In the genomic region with DNA sequence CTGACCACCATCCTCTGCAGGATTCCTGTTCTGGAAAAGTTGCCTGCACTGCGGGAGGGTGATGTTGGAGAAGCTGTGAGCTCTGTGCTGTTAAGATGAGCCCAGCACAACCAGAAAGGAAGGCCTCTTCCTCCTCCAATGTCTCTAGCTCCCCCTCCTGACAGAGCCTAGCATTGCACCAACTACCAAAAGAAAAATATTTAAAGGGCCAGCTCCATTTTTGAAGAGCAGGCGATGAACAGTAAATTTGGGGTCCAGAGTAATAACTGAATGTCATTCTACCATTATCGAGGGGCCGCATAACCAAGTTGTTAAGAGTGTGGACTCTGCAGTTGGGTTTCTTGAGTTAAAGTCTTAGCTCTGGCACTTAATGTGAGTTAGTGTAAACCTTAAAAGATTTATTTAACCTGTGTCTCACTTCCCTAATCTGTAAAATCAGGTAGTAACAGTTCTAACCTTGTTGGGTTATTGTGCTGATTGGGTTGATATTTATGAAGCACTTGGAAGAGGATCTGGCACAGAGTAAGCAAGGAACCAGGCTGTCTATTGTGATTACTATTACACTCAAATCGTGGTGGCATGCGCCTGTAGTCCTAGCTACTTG, we compare ENCODE assay signal across 9 cellular contexts. TPM values are rescaled to one million over a fixed set of nuclear protein-coding genes. Genes with fewer than 3 reads are reported as not detected.
A peak's percentile ranks its signal among the peaks of the same experiment; 100 is the strongest.
DNase-seq lines count a peak whose midpoint lies in the region; ATAC-seq and TF ChIP-seq lines count a peak whose summit lies in the region.
"Had no signal": no experiment of that assay in that cellular context is flagged by ENCODE, and none has a peak within 500 bp of the region (broad histone marks: within the 10 kb centered on the region; RNA-seq: fewer than 3 reads in every experiment).

No MANE protein-coding gene starts in this region.

- TF ChIP-seq CTCF in GM12864 (IDR thresholded peaks at IDR 0.05; ENCODE audit: low read depth, low read length, missing control alignments) (peak; percentile 93), coronary artery (IDR thresholded peaks at IDR 0.05) (peak; percentile 79), lower leg skin (IDR thresholded peaks at IDR 0.05) (peak in 1 of 3 donors; percentile 75)

- peaks cover 10% of the 10 kb centered on the region for H3K36me3 Mint-ChIP-seq in activated CD4-positive, alpha-beta T cell treated with anti-CD3 and anti-CD28 coated beads, Interleukin-2, amount 10 ng/mL, durations not matched to agents 24 days and 14 days (ENCODE audit: low read depth)

- no peak for TF ChIP-seq POLR2A in lower leg skin (IDR thresholded peaks at IDR 0.05)

- no peak overlapping the region for H3K4me3 Mint-ChIP-seq in activated CD4-positive, alpha-beta T cell treated with anti-CD3 and anti-CD28 coated beads, Interleukin-2, amount 10 ng/mL, durations not matched to agents 24 days and 14 days

- WGBS in lower leg skin, 2 donors = 34 to 35% methylated on average over 6 of the region's 6 CpGs

- peak overlapping the region; percentile 45 for H3K27ac Mint-ChIP-seq in activated CD4-positive, alpha-beta T cell treated with anti-CD3 and anti-CD28 coated beads, Interleukin-2, amount 10 ng/mL, durations not matched to agents 24 days and 14 days

- H3K9me3 Mint-ChIP-seq in activated CD4-positive, alpha-beta T cell treated with anti-CD3 and anti-CD28 coated beads, Interleukin-2, amount 10 ng/mL, durations not matched to agents 24 days and 14 days = no peaks in the 10 kb centered on the region

- H3K4me1 Mint-ChIP-seq in activated CD4-positive, alpha-beta T cell treated with anti-CD3 and anti-CD28 coated beads, Interleukin-2, amount 10 ng/mL, durations not matched to agents 24 days and 14 days = peaks cover 19% of the 10 kb centered on the region

- peak overlapping the region in 1 of 2 donors; percentile 15 for H3K27ac ChIP-seq in coronary artery

- no peaks in the 10 kb centered on the region for H3K27me3 Mint-ChIP-seq in activated CD4-positive, alpha-beta T cell treated with anti-CD3 and anti-CD28 coated beads, Interleukin-2, amount 10 ng/mL, durations not matched to agents 24 days and 14 days

- peak; percentile 60 for ATAC-seq in HG03066 (IDR thresholded peaks at IDR 0.05; ENCODE audit: low read depth, unreplicated experiment)

- intact Hi-C loops in activated CD4-positive, alpha-beta T cell treated with anti-CD3 and anti-CD28 coated beads, Interleukin-2, amount 10 ng/mL, durations not matched to agents 24 days and 14 days (cut with micrococcal nuclease) = loop anchor here (1.0 to 10.0 kb wide), 7 partner anchors 43 to 314 kb away; a partner anchor contains a TSS
- intact Hi-C loops in lower leg skin (cut with DNase I; ENCODE audit: low total_unique reads) = loop anchor here (5.0 kb wide), 1 partner anchor 246 kb away; no protein-coding TSS in a partner anchor

- peak; percentile 49 for DNase-seq in GM12864 (ENCODE audit: low read depth)
- DNase-seq in NCI-H345 treated with DMSO at 0.1 percent for 48 hours (lab: John Stamatoyannopoulos, UW; ENCODE audit: unreplicated experiment) = peak; percentile 53
- DNase-seq in activated CD4-positive, alpha-beta T cell treated with anti-CD3 and anti-CD28 coated beads, Interleukin-2, amount 10 ng/mL, durations not matched to agents 24 days and 14 days = peak; percentile 96
- no peak for DNase-seq in coronary artery (ENCODE audit: low spot score)
- DNase-seq in lower leg skin (ENCODE audit: low spot score in 2 of 2) = peak; percentile 71 to 93
- peak; percentile 75 for DNase-seq in stimulated activated CD8-positive, alpha-beta memory T cell treated with anti-CD3 and anti-CD28 coated beads, Interleukin-12 subunit alpha, Interleukin-12 subunit beta, amount 100 ng/mL, for 1 hour (ENCODE audit: low read depth)
- DNase-seq in GOT3 (lab: John Stamatoyannopoulos, UW) = no peak

- H3K4me3 ChIP-seq in GM12864 (ENCODE audit: low read depth, low read length) (no peak overlapping the region), coronary artery (no peak overlapping the region), lower leg skin (ENCODE audit: low read depth, poor library complexity, severe bottlenecking) (no peak overlapping the region)

RNA-seq across cellular contexts. Expression of a gene that starts 3.9 kb away (rescaled TPM):
- not detected in 2 replicates for total RNA-seq in activated CD4-positive, alpha-beta T cell treated with anti-CD3 and anti-CD28 coated beads, Interleukin-2, amount 10 ng/mL, durations not matched to agents 24 days and 14 days
- total RNA-seq in lower leg skin = not detected
- total RNA-seq: urinary bladder had no signal

RNA-seq across cellular contexts. Expression of a gene that starts 28.3 kb away (rescaled TPM):
- 0.52 and 0.56 TPM in 2 replicates for total RNA-seq in activated CD4-positive, alpha-beta T cell treated with anti-CD3 and anti-CD28 coated beads, Interleukin-2, amount 10 ng/mL, durations not matched to agents 24 days and 14 days
- not detected for total RNA-seq in lower leg skin
- total RNA-seq: urinary bladder had no signal

RNA-seq across cellular contexts. Expression of a gene that starts 42.6 kb away (rescaled TPM):
- total RNA-seq in activated CD4-positive, alpha-beta T cell treated with anti-CD3 and anti-CD28 coated beads, Interleukin-2, amount 10 ng/mL, durations not matched to agents 24 days and 14 days = 24.6 and 27.2 TPM in 2 replicates
- total RNA-seq in lower leg skin = 1 to 10 TPM; 3.2 to 8.6 (median 4.0) TPM

Comparison
In these comparisons a context has a peak if more than half of its experiments do, and no peak if none do; other contexts are left out.
1. DNase-seq: peak in GM12864 (single experiment), NCI-H345 treated with DMSO at 0.1 percent for 48 hours (single experiment), activated CD4-positive, alpha-beta T cell treated with anti-CD3 and anti-CD28 coated beads, Interleukin-2, amount 10 ng/mL, durations not matched to agents 24 days and 14 days (single experiment), lower leg skin (2 of 2) and stimulated activated CD8-positive, alpha-beta memory T cell treated with anti-CD3 and anti-CD28 coated beads, Interleukin-12 subunit alpha, Interleukin-12 subunit beta, amount 100 ng/mL, for 1 hour (single experiment); none in coronary artery (single experiment) and GOT3 (single experiment).